Comparison of ENCODE assay signal across 9 cellular contexts in genomic region chr12:97556201-97556824, GRCh38.
A peak's percentile ranks its signal among the peaks of the same experiment; 100 is the strongest.
DNase-seq lines count a peak whose midpoint lies in the region; ATAC-seq and TF ChIP-seq lines count a peak whose summit lies in the region.
"Had no signal": no experiment of that assay in that cellular context is flagged by ENCODE, and none has a peak within 500 bp of the region (broad histone marks: within the 10 kb centered on the region; RNA-seq: fewer than 3 reads in every experiment).

No MANE protein-coding gene starts in this region.

- ATAC-seq in GM19023 (IDR thresholded peaks at IDR 0.05; ENCODE audit: unreplicated experiment): no peak

- DNase-seq in DMS79 (lab: John Stamatoyannopoulos, UW) (peak; percentile 86), NCI-H146 treated with DMSO at 0.1 percent for 48 hours (lab: John Stamatoyannopoulos, UW; ENCODE audit: unreplicated experiment) (peak; percentile 46), mesothelial cell of epicardium (ENCODE audit: low spot score in 2 of 2, unreplicated experiment in 2 of 2) (no peak), esophagus muscularis mucosa (ENCODE audit: extremely low spot score) (no peak), 8988T (no peak), cerebellum (ENCODE audit: low spot score) (no peak)

- 78 to 82% methylated on average over 4 to 6 of the region's 7 CpGs for WGBS in ectodermal cell, 2 experiments
- WGBS in esophagus muscularis mucosa: 52% methylated on average over 7 of the region's 7 CpGs

- no peaks in the 10 kb centered on the region for H3K36me3 ChIP-seq in ectodermal cell (ENCODE audit: control insufficient read depth, insufficient read depth, low read length)
- H3K36me3 ChIP-seq in esophagus muscularis mucosa: no peaks in the 10 kb centered on the region

- H3K27ac Mint-ChIP-seq in mesothelial cell of epicardium: peak overlapping the region; percentile 77
- H3K27ac Mint-ChIP-seq: dendritic cell treated with granulocyte-macrophage colony-stimulating factor and Interleukin-4, amounts not matched to agents 40 ng/mL and 50 ng/mL, for 4 days had no signal

- intact Hi-C loops in esophagus muscularis mucosa (cut with DNase I): no loop called here

- peak overlapping the region; percentile 15 for H3K4me3 Mint-ChIP-seq in mesothelial cell of epicardium
- H3K4me3 Mint-ChIP-seq: dendritic cell treated with granulocyte-macrophage colony-stimulating factor and Interleukin-4, amounts not matched to agents 40 ng/mL and 50 ng/mL, for 4 days had no signal

- peaks cover 65% of the 10 kb centered on the region for H3K4me1 Mint-ChIP-seq in mesothelial cell of epicardium

- H3K9me3 ChIP-seq in ectodermal cell (ENCODE audit: control insufficient read depth, low read length) (no peaks in the 10 kb centered on the region), esophagus muscularis mucosa (no peaks in the 10 kb centered on the region)

- no peaks in the 10 kb centered on the region for H3K9me3 Mint-ChIP-seq in mesothelial cell of epicardium
- H3K9me3 Mint-ChIP-seq: dendritic cell treated with granulocyte-macrophage colony-stimulating factor and Interleukin-4, amounts not matched to agents 40 ng/mL and 50 ng/mL, for 4 days had no signal

- peaks cover 32% of the 10 kb centered on the region for H3K4me1 ChIP-seq in ectodermal cell (ENCODE audit: control insufficient read depth, insufficient read depth, low read length)
- H3K4me1 ChIP-seq in esophagus muscularis mucosa: peaks cover 0 to 7% (median 0%) of the 10 kb centered on the region in 4 donors

- H3K36me3 Mint-ChIP-seq in mesothelial cell of epicardium: no peaks in the 10 kb centered on the region

- H3K27ac ChIP-seq in ectodermal cell (ENCODE audit: insufficient read depth, low read depth, low read length, poor library complexity, severe bottlenecking): peak overlapping the region; percentile 31
- no peak overlapping the region for H3K27ac ChIP-seq in esophagus muscularis mucosa (replicated peaks in 1 of 4)

- no peak for TF ChIP-seq POLR2A in esophagus muscularis mucosa (IDR thresholded peaks at IDR 0.05; ENCODE audit: low read depth)

- H3K27me3 Mint-ChIP-seq in mesothelial cell of epicardium (ENCODE audit: low read depth): no peaks in the 10 kb centered on the region
- H3K27me3 Mint-ChIP-seq: dendritic cell treated with granulocyte-macrophage colony-stimulating factor and Interleukin-4, amounts not matched to agents 40 ng/mL and 50 ng/mL, for 4 days had no signal

- H3K27me3 ChIP-seq in ectodermal cell (ENCODE audit: control insufficient read depth, insufficient read depth, low read length, poor library complexity, severe bottlenecking) (no peaks in the 10 kb centered on the region), esophagus muscularis mucosa (no peaks in the 10 kb centered on the region)

- TF ChIP-seq CTCF in mesothelial cell of epicardium (IDR thresholded peaks at IDR 0.05; ENCODE audit: unreplicated experiment) (no peak), esophagus muscularis mucosa (IDR thresholded peaks at IDR 0.05) (no peak)

- no peak for TF ChIP-seq EP300 in esophagus muscularis mucosa (IDR thresholded peaks at IDR 0.05)

- no peak overlapping the region for H3K4me3 ChIP-seq in ectodermal cell (ENCODE audit: insufficient read depth, low read depth, low read length)
- H3K4me3 ChIP-seq in esophagus muscularis mucosa: no peak overlapping the region

Comparison
In these comparisons a context has a peak if more than half of its experiments do, and no peak if none do; other contexts are left out.
1. DNase-seq: peak in DMS79 (single experiment) and NCI-H146 treated with DMSO at 0.1 percent for 48 hours (single experiment); none in mesothelial cell of epicardium (0 of 2), esophagus muscularis mucosa (single experiment), 8988T (single experiment) and cerebellum (single experiment).